In the genomic region with DNA sequence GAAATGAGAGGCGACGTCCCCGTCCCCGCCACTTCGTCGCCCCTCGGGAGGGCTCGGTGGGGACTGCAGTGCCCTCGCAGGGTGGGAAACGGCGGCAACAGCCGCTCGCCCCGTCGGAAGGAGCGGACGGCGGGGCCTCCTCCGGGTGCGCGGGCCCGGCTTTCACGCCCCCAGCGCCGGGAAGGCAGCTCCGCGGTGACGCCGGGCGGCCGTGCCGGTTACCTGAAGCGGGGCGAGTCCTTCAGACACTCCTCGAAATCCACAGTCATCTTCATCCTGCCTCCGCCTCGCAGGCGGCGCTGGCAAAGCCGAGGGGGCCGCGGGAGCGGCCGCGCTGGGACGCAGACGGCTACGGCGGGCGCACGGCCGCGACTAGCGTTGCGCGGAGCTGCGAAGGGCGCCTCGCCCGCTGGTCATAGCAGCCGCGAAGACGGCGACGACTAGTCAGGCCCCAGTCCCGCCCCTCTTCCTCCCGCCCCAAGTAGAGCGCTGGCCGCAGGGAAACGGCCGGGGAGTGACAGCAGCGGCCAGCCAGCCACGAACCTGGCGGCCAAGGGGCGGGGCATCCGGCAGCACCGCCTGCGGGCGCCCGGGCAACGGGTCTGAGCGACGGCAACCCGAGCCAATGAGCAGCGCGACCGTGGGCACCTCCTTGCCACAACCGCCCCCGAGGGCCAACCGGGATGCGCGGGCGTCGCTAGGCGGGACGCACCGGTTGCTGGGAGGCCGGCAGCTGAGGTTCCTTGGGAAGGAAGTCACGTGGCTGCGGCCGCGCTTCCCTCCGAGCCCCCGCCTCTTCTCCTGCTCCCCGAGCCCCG, we compare ENCODE assay signal across 8 cellular contexts. TPM values are rescaled to one million over a fixed set of nuclear protein-coding genes. Genes with fewer than 3 reads are reported as not detected.
A peak's percentile ranks its signal among the peaks of the same experiment; 100 is the strongest.
DNase-seq lines count a peak whose midpoint lies in the region; ATAC-seq, FAIRE-seq and TF ChIP-seq lines count a peak whose summit lies in the region.

A gene with protein sequence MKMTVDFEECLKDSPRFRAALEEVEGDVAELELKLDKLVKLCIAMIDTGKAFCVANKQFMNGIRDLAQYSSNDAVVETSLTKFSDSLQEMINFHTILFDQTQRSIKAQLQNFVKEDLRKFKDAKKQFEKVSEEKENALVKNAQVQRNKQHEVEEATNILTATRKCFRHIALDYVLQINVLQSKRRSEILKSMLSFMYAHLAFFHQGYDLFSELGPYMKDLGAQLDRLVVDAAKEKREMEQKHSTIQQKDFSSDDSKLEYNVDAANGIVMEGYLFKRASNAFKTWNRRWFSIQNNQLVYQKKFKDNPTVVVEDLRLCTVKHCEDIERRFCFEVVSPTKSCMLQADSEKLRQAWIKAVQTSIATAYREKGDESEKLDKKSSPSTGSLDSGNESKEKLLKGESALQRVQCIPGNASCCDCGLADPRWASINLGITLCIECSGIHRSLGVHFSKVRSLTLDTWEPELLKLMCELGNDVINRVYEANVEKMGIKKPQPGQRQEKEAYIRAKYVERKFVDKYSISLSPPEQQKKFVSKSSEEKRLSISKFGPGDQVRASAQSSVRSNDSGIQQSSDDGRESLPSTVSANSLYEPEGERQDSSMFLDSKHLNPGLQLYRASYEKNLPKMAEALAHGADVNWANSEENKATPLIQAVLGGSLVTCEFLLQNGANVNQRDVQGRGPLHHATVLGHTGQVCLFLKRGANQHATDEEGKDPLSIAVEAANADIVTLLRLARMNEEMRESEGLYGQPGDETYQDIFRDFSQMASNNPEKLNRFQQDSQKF (minus strand): TSS at position 448 of the 818 bp plus-strand sequence. CDS start 173 bp downstream, at position 275.

- ATAC-seq in GM18907 (IDR thresholded peaks at IDR 0.05; ENCODE audit: unreplicated experiment) (peak; percentile 92), HG03159 (IDR thresholded peaks at IDR 0.05; ENCODE audit: unreplicated experiment) (peak; percentile 92)

- H3K27me3 ChIP-seq in bronchial epithelial cell (ENCODE audit: control insufficient read depth, insufficient read depth, low read length) (no peaks in the 10 kb centered on the region), smooth muscle cell (ENCODE audit: low read depth) (no peaks in the 10 kb centered on the region)

- CTCF ChIA-PET in AG04449 (lab: Yijun Ruan, JAX): interaction anchor here (0.9 to 1.9 kb wide), 2 partner anchors 79 to 172 kb away, joined by 3 to 17 read pairs; a partner anchor contains a TSS

- H2AFZ ChIP-seq in smooth muscle cell (ENCODE audit: low read depth): peak within 1 kb of the TSS; percentile 100

- peak within 1 kb of the TSS; percentile 92 for H3K9ac ChIP-seq in smooth muscle cell (ENCODE audit: low read depth)

- H3K9me3 ChIP-seq in smooth muscle cell (replicated peaks; ENCODE audit: low read depth): no peaks in the 10 kb centered on the region

- TF ChIP-seq CTCF in AG04449 (IDR thresholded peaks at IDR 0.05; ENCODE audit: insufficient read depth, low read length, missing control alignments) (no peak), WI38 (IDR thresholded peaks at IDR 0.05; ENCODE audit: low read depth, low read length) (no peak), bronchial epithelial cell (IDR thresholded peaks at IDR 0.05; ENCODE audit: insufficient read depth, low read length, severe bottlenecking) (no peak), smooth muscle cell (IDR thresholded peaks at IDR 0.05; ENCODE audit: borderline replicate concordance, insufficient read depth, poor library complexity, severe bottlenecking) (no peak)

- POLR2A ChIA-PET in AG04449 (lab: Yijun Ruan, JAX): interaction anchor here (0.8 to 1.3 kb wide), 5 partner anchors 9 to 140 kb away, joined by 3 to 5 read pairs (median 3); no protein-coding TSS in a partner anchor

- H3K4me3 ChIP-seq in AG04449 (ENCODE audit: low read depth, low read length) (peak within 1 kb of the TSS; percentile 87), WI38 (ENCODE audit: low read depth, low read length) (peak within 1 kb of the TSS; percentile 95), bronchial epithelial cell (ENCODE audit: low read depth, low read length) (peak within 1 kb of the TSS; percentile 93), smooth muscle cell (peak within 1 kb of the TSS; percentile 97)

- WGBS in smooth muscle cell (ENCODE audit: low lambda C conversion rate): 1% methylated on average over 54 of the region's 106 CpGs

- peaks cover 40% of the 10 kb centered on the region for H4K20me1 ChIP-seq in smooth muscle cell (ENCODE audit: low read depth)

- peaks cover 6% of the 10 kb centered on the region for H3F3A ChIP-seq in smooth muscle cell (ENCODE audit: low read depth)

- H3K4me1 ChIP-seq in smooth muscle cell (ENCODE audit: low read depth): peaks cover 21% of the 10 kb centered on the region

- DNase-seq in AG04449 (ENCODE audit: low read depth, low spot score) (peak; percentile 92), NCI-H2227 treated with DMSO at 0.1 percent for 48 hours (lab: John Stamatoyannopoulos, UW) (peak; percentile 99), bronchial epithelial cell (ENCODE audit: low read depth) (peak; percentile 97), iPS-NIHi11 (ENCODE audit: low spot score) (peak; percentile 100), smooth muscle cell (lab: John Stamatoyannopoulos, UW; ENCODE audit: unreplicated experiment) (peak; percentile 97)

- peak within 1 kb of the TSS; percentile 92 for H3K4me2 ChIP-seq in smooth muscle cell

- FAIRE-seq in bronchial epithelial cell (lab: Jason Lieb, UNC): no peak

- H3K79me2 ChIP-seq in smooth muscle cell (ENCODE audit: low read depth): peaks cover 40% of the 10 kb centered on the region

- H3K36me3 ChIP-seq in bronchial epithelial cell (ENCODE audit: control insufficient read depth, insufficient read depth, low read length) (no peaks in the 10 kb centered on the region), smooth muscle cell (ENCODE audit: low read depth) (no peaks in the 10 kb centered on the region)

- peak within 1 kb of the TSS; percentile 87 for H3K27ac ChIP-seq in smooth muscle cell (ENCODE audit: low read depth)

RNA-seq across cellular contexts. Expression of the gene that starts here (rescaled TPM):
- total RNA-seq in bronchial epithelial cell (51.9 and 98.7 TPM in 2 replicates), smooth muscle cell (41.8 and 58.9 TPM in 2 replicates)
- polyA plus RNA-seq in smooth muscle cell: 19.8 and 24.7 TPM in 2 replicates

Comparison
In these comparisons a context has a peak if more than half of its experiments do, and no peak if none do; other contexts are left out.
1. Peak in every context shown above with its lines: DNase-seq, ATAC-seq, H3K4me3 ChIP-seq and H3K27ac ChIP-seq.